Comparison of ENCODE assay signal across 27 cellular contexts in the genomic region with DNA sequence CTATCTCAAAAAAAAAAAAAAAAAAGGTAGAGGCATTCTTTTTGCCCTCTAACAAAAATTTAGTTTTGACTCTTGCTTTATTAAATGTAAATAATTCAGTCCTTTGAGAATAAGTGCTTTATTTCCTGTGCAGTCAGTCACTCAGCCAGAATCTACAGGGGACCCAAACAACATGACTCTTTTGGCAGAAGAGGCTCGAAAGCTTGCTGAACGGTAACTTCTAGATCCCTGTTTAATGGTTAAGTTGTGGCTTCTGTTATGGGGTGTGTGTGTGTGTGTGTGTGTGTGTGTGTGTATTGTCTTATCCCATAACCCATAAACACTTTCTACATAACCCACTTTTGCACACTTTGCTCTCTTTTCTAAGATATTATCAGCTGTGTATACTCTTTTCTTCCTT. TPM values are rescaled to one million over a fixed set of nuclear protein-coding genes. Genes with fewer than 3 reads are reported as not detected.
A peak's percentile ranks its signal among the peaks of the same experiment; 100 is the strongest.
DNase-seq lines count a peak whose midpoint lies in the region; ATAC-seq and TF ChIP-seq lines count a peak whose summit lies in the region.
"Had no signal": no experiment of that assay in that cellular context is flagged by ENCODE, and none has a peak within 500 bp of the region (broad histone marks: within the 10 kb centered on the region; RNA-seq: fewer than 3 reads in every experiment).

No MANE protein-coding gene starts in this region.

- peak overlapping the region; percentile 21; the same call in 1 of the 2 replicates for H3K4me2 ChIP-seq in DND-41 (ENCODE audit: insufficient read depth, low read length)
- H3K4me2 ChIP-seq: A549, GM23338 had no signal

- 75 to 81% methylated on average over 2 of the region's 2 CpGs for WGBS in esophagus squamous epithelium, 2 donors
- WGBS in suprapubic skin, result 77% methylated on average over 2 of the region's 2 CpGs

- H2AFZ ChIP-seq in DND-41 (ENCODE audit: low read depth, low read length), result no peak overlapping the region
- H2AFZ ChIP-seq: GM23338 had no signal

- intact Hi-C loops in esophagus squamous epithelium (cut with DNase I), result no loop called here

- peaks cover 27% of the 10 kb centered on the region for H3K4me1 ChIP-seq in DND-41 (ENCODE audit: insufficient read depth, low read length)
- peaks cover 0 to 11% (median 4%) of the 10 kb centered on the region in 3 donors for H3K4me1 ChIP-seq in esophagus squamous epithelium
- no peaks in the 10 kb centered on the region for H3K4me1 ChIP-seq in suprapubic skin
- H3K4me1 ChIP-seq: A549 had no signal

- no peak overlapping the region for H3K9ac ChIP-seq in DND-41 (ENCODE audit: low read depth, low read length)

- H3K9me3 ChIP-seq in DND-41 (ENCODE audit: insufficient read depth, low read length, severe bottlenecking) (no peaks in the 10 kb centered on the region), esophagus squamous epithelium (no peaks in the 10 kb centered on the region), suprapubic skin (no peaks in the 10 kb centered on the region)
- H3K9me3 ChIP-seq: A549 had no signal

- H3K27ac ChIP-seq in DND-41 (ENCODE audit: low read length) (peak overlapping the region; percentile 18; the same call in 1 of the 2 replicates), esophagus squamous epithelium (peak overlapping the region; percentile 13 to 70 (median 67)), suprapubic skin (peak overlapping the region; percentile 36)
- H3K27ac ChIP-seq: A549, C4-2B had no signal

- H3K36me3 ChIP-seq in DND-41 (ENCODE audit: insufficient read depth, low read length) (no peaks in the 10 kb centered on the region), esophagus squamous epithelium (peaks cover 0 to 100% (median 46%) of the 10 kb centered on the region in 3 donors), suprapubic skin (peaks cover 72% of the 10 kb centered on the region)

- no peak overlapping the region for H3K4me3 ChIP-seq in DND-41 (ENCODE audit: low read depth in 1 of 2, low read length in 2 of 2)
- no peak overlapping the region for H3K4me3 ChIP-seq in esophagus squamous epithelium
- H3K4me3 ChIP-seq in suprapubic skin, result no peak overlapping the region
- H3K4me3 ChIP-seq: A549, GM23338 had no signal

- TF ChIP-seq POLR2A in esophagus squamous epithelium (IDR thresholded peaks at IDR 0.05), result no peak
- TF ChIP-seq POLR2A in suprapubic skin (IDR thresholded peaks at IDR 0.05), result no peak

- TF ChIP-seq CTCF in DND-41 (IDR thresholded peaks at IDR 0.05; ENCODE audit: borderline replicate concordance, extremely low read depth, low read length, poor library complexity, severe bottlenecking), result no peak
- no peak for TF ChIP-seq CTCF in esophagus squamous epithelium (IDR thresholded peaks at IDR 0.05)
- TF ChIP-seq CTCF in suprapubic skin (IDR thresholded peaks at IDR 0.05), result no peak

- ATAC-seq in DND-41 (ENCODE audit: insufficient read depth, low read depth), result peak; percentile 91
- ATAC-seq: A549, GM23338, HepG2, PC-3, SK-N-SH treated with all-trans-retinoic acid at 6 μM for 48 hours had no signal

- no peaks in the 10 kb centered on the region for H4K20me1 ChIP-seq in DND-41 (ENCODE audit: insufficient read depth, low read length)

- no peak for TF ChIP-seq EP300 in suprapubic skin (IDR thresholded peaks at IDR 0.05)

- no peaks in the 10 kb centered on the region for H3K79me2 ChIP-seq in DND-41 (ENCODE audit: insufficient read depth, low read length)

- DNase-seq in DND-41, result peak; percentile 41
- DNase-seq in NCI-H446 treated with DMSO at 0.1 percent for 48 hours (lab: John Stamatoyannopoulos, UW), result peak; percentile 8
- DNase-seq in esophagus squamous epithelium (lab: John Stamatoyannopoulos, UW), result no peak
- DNase-seq in suprapubic skin (ENCODE audit: low spot score in 2 of 2), result no peak
- no peak for DNase-seq in stimulated activated CD4-positive, alpha-beta T cell treated with anti-CD3 and anti-CD28 coated beads, Interleukin-12 subunit alpha, Interleukin-12 subunit beta, amount 100 ng/mL, for 4 hours
- DNase-seq in cortex of kidney (lab: John Stamatoyannopoulos, UW), result no peak
- no peak for DNase-seq in globus pallidus (ENCODE audit: low spot score)
- DNase-seq: Calu3; CD8-positive, alpha-beta memory T cell; DMS153; H9; KG1; MM.1S; NCI-H1048; NCI-H1417 treated with DMSO at 0.1 percent for 48 hours; NCI-H1694 treated with DMSO at 0.1 percent for 48 hours; NCI-H2081; NCI-H226; NCI-H510A treated with DMSO at 0.1 percent for 48 hours; NCI-H748 treated with DMSO at 0.1 percent for 48 hours; PC-3 had no signal

- no peaks in the 10 kb centered on the region for H3K27me3 ChIP-seq in DND-41 (ENCODE audit: insufficient read depth, low read length, poor library complexity)
- no peaks in the 10 kb centered on the region for H3K27me3 ChIP-seq in esophagus squamous epithelium
- H3K27me3 ChIP-seq in suprapubic skin, result no peaks in the 10 kb centered on the region

RNA-seq across cellular contexts. Expression of a gene that starts 54.9 kb away (rescaled TPM):
- total RNA-seq in esophagus squamous epithelium, result 10 to 100 TPM in 3 of 4 donors, 1 to 10 TPM in 1; 9.4 to 17.4 (median 15.9) TPM
- total RNA-seq in suprapubic skin, result 10 to 100 TPM; 24.2 to 46.5 (median 35.5) TPM
- total RNA-seq: B cell; CD8-positive, alpha-beta memory T cell; HepG2 had no signal

Comparison
In these comparisons a context has a peak if more than half of its experiments do, and no peak if none do; other contexts are left out.
1. DNase-seq: peak in DND-41 (single experiment) and NCI-H446 treated with DMSO at 0.1 percent for 48 hours (single experiment); none in esophagus squamous epithelium (single experiment), suprapubic skin (0 of 2), stimulated activated CD4-positive, alpha-beta T cell treated with anti-CD3 and anti-CD28 coated beads, Interleukin-12 subunit alpha, Interleukin-12 subunit beta, amount 100 ng/mL, for 4 hours (single experiment), cortex of kidney (single experiment) and globus pallidus (single experiment).
2. Peak in every context shown above with its lines, with median percentiles within 50 percentile points of each other: H3K27ac ChIP-seq.